Comparison of ENCODE assay signal across 1 cellular context in the genomic region with DNA sequence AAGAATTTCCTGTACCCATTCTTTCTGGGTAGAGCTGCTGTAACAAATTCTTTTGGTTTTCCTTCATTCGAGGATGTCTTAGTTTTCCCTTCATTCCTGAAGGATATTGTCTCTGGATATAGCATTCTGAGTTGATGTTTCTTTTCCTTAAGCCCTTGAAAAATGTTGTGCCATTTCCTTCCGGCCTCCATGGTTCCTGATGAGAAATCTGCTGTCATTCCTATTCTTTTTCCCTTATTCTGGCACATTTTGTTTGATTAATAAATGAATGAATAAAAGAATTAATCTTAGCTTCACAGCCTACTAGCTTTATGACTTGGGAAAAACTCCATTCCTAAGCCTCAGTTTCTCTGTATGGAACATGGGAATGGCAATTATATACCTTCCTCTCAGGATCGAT.
TF ChIP-seq lines count a peak whose summit lies in the region.

No MANE protein-coding gene starts in this region.

TF ChIP-seq in IMR-90, 13 proteins besides CTCF, POLR2A, EP300 and RAD21 (continued from another document):
- TF ChIP-seq, protein P1, sequence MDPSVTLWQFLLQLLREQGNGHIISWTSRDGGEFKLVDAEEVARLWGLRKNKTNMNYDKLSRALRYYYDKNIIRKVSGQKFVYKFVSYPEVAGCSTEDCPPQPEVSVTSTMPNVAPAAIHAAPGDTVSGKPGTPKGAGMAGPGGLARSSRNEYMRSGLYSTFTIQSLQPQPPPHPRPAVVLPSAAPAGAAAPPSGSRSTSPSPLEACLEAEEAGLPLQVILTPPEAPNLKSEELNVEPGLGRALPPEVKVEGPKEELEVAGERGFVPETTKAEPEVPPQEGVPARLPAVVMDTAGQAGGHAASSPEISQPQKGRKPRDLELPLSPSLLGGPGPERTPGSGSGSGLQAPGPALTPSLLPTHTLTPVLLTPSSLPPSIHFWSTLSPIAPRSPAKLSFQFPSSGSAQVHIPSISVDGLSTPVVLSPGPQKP (IDR thresholded peaks at IDR 0.05; ENCODE audit: borderline replicate concordance, low read depth, low read length): no peak
- TF ChIP-seq MAFK (IDR thresholded peaks at IDR 0.05; ENCODE audit: low read depth, low read length): no peak
- TF ChIP-seq MAZ (IDR thresholded peaks at IDR 0.05; ENCODE audit: borderline replicate concordance, low read depth, low read length): no peak
- no peak for TF ChIP-seq RFX5 (IDR thresholded peaks at IDR 0.05; ENCODE audit: low read depth, low read length)
- no peak for TF ChIP-seq BHLHE40 (IDR thresholded peaks at IDR 0.05; ENCODE audit: low read depth, low read length)
